25 cellular contexts compared by ENCODE assay signal in the genomic region with DNA sequence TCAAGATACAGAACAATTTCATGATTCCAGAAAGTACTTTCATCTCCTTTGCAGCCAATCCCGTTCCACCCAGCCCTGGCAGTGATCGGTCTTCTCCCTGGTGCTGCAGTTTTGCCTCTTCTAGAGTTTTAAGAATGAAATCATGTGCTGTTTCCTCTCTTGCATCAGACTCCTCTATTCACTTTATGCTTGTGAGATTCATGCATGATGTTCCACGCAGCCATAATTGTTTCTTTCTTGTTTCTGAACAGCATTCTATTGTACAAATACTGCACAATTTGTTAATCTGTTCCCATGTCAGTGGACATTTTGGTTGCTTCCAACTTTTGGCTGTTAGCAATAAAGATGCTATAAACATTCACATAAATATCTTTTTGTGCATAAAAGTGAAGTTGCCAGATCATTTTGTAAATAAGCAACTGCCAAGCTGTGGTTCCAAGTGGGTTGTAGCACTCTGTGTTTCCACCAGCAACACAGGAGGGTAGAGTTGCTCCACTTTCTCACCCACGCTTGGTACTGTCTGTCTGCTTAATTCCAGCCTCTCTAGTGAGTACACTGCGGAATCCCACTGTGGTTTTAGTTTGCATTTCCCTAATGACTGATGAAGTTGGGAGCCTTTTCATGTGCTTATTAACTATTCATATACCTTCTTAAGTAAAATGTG.
DNase-seq lines count a peak whose midpoint lies in the region; ATAC-seq and TF ChIP-seq lines count a peak whose summit lies in the region.
"Had no signal": no experiment of that assay in that cellular context is flagged by ENCODE, and none has a peak within 500 bp of the region (broad histone marks: within the 10 kb centered on the region; RNA-seq: fewer than 3 reads in every experiment).

No MANE protein-coding gene starts in this region.

- H3K36me3 ChIP-seq in tibial nerve, result no peaks in the 10 kb centered on the region
- H3K36me3 ChIP-seq: colonic mucosa, MG63, neutrophil, uterus had no signal

- TF ChIP-seq EP300 in tibial nerve (IDR thresholded peaks at IDR 0.05), result peak in 1 of 2 donors; percentile 81

- no peak for ATAC-seq in GM21529 (IDR thresholded peaks at IDR 0.05; ENCODE audit: unreplicated experiment)
- ATAC-seq: activated naive CD8-positive, alpha-beta T cell treated with anti-CD3 and anti-CD28 coated beads, Interleukin-2, amount 50 U/mL, for 24 hours; GM23338; SK-N-SH treated with all-trans-retinoic acid at 6 μM for 48 hours had no signal

- H3K4me1 Mint-ChIP-seq in HFFc6 (ENCODE audit: low read depth), result peaks cover 88% of the 10 kb centered on the region

- DNase-seq in HFFc6, result peak; percentile 18
- peak; percentile 31 for DNase-seq in dedifferentiated amniotic fluid mesenchymal stem cell (ENCODE audit: extremely low spot score)
- DNase-seq in inferior parietal cortex (ENCODE audit: extremely low spot score), result peak; percentile 18
- DNase-seq in tibial nerve (ENCODE audit: low spot score in 2 of 2), result peak in 1 of 2 donors; percentile 7
- no peak for DNase-seq in HUDEP-2 (lab: John Stamatoyannopoulos, UW; ENCODE audit: unreplicated experiment in 76 of 76)
- DNase-seq in activated naive CD4-positive, alpha-beta T cell treated with anti-CD3 and anti-CD28 coated beads, Interleukin-2, amount 50 U/mL, for 16 hours, result no peak
- DNase-seq: activated CD4-positive, alpha-beta T cell treated with anti-CD3 and anti-CD28 coated beads, Interleukin-2, amount 10 ng/mL, durations not matched to agents 7 days and 5 days; activated naive CD8-positive, alpha-beta T cell treated with anti-CD3 and anti-CD28 coated beads, Interleukin-2, amount 50 U/mL, for 24 hours; CD4-positive, CD25-positive, alpha-beta regulatory T cell; colonic mucosa; KBM-7; MG63; NCI-H1417 treated with DMSO at 0.1 percent for 48 hours; NCI-H2081 treated with DMSO at 0.1 percent for 48 hours; NCI-H774 had no signal

- no peak for TF ChIP-seq POLR2A in tibial nerve (IDR thresholded peaks at IDR 0.05)

- H3K4me3 ChIP-seq in tibial nerve, result no peak overlapping the region
- H3K4me3 ChIP-seq: colonic mucosa, GM23338, MG63, uterus had no signal

- no peaks in the 10 kb centered on the region for H3K36me3 Mint-ChIP-seq in HFFc6 (ENCODE audit: low read depth)
- H3K36me3 Mint-ChIP-seq: CD4-positive, CD25-positive, alpha-beta regulatory T cell; memory B cell had no signal

- no peaks in the 10 kb centered on the region for H3K27me3 ChIP-seq in tibial nerve
- H3K27me3 ChIP-seq: colonic mucosa, MG63, uterus had no signal

- no peaks in the 10 kb centered on the region for H3K9me3 ChIP-seq in tibial nerve
- H3K9me3 ChIP-seq: colonic mucosa, MG63, neutrophil, uterus had no signal

- TF ChIP-seq CTCF in HFFc6 (IDR thresholded peaks at IDR 0.05), result no peak
- no peak for TF ChIP-seq CTCF in tibial nerve (IDR thresholded peaks at IDR 0.05)

- peaks cover 4% of the 10 kb centered on the region for H3K27me3 Mint-ChIP-seq in HFFc6 (ENCODE audit: insufficient read depth)

- H3K27ac ChIP-seq in tibial nerve, result peak overlapping the region in 3 of 4 donors; percentile 1 to 70 (median 62)
- H3K27ac ChIP-seq: colonic mucosa, neutrophil, RWPE1, uterus, VCaP had no signal

- peaks cover 0 to 13% (median 2%) of the 10 kb centered on the region in 4 donors for H3K4me1 ChIP-seq in tibial nerve
- H3K4me1 ChIP-seq: colonic mucosa had no signal

- H3K27ac Mint-ChIP-seq in HFFc6, result peak overlapping the region; percentile 56
- H3K27ac Mint-ChIP-seq: activated CD4-positive, alpha-beta T cell treated with anti-CD3 and anti-CD28 coated beads, Interleukin-2, amount 10 ng/mL, durations not matched to agents 7 days and 5 days; activated naive CD8-positive, alpha-beta T cell treated with anti-CD3 and anti-CD28 coated beads, Interleukin-2, amount 50 U/mL, for 24 hours; activated T-helper 2 cell treated with anti-CD3 and anti-CD28 coated beads, Interferon-gamma antibody, Interleukin-2, Interleukin-4, amounts not matched to agents 10 μg/mL and 5 μg/mL and 100 μg/mL, durations not matched to agents 14 hours and 24 hours and 36 hours; CD4-positive, CD25-positive, alpha-beta regulatory T cell; GM23338; memory B cell; T-helper 2 cell treated with Interferon-gamma antibody and Interleukin-4, amounts not matched to agents 5 μg/mL and 100 μg/mL, for 36 hours had no signal

- peak overlapping the region; percentile 6; the same call in 1 of the 2 replicates for H3K4me3 Mint-ChIP-seq in HFFc6
- H3K4me3 Mint-ChIP-seq: activated CD4-positive, alpha-beta T cell treated with anti-CD3 and anti-CD28 coated beads, Interleukin-2, amount 10 ng/mL, durations not matched to agents 7 days and 5 days; activated naive CD8-positive, alpha-beta T cell treated with anti-CD3 and anti-CD28 coated beads, Interleukin-2, amount 50 U/mL, for 24 hours; CD4-positive, CD25-positive, alpha-beta regulatory T cell; GM23338; memory B cell; T-helper 2 cell treated with Interferon-gamma antibody and Interleukin-4, amounts not matched to agents 5 μg/mL and 100 μg/mL, for 36 hours had no signal

- 51 to 55% methylated on average over 5 of the region's 5 CpGs for WGBS in tibial nerve, 2 donors

- no peaks in the 10 kb centered on the region for H3K9me3 Mint-ChIP-seq in HFFc6
- H3K9me3 Mint-ChIP-seq: activated CD4-positive, alpha-beta T cell treated with anti-CD3 and anti-CD28 coated beads, Interleukin-2, amount 10 ng/mL, durations not matched to agents 7 days and 5 days; activated naive CD8-positive, alpha-beta T cell treated with anti-CD3 and anti-CD28 coated beads, Interleukin-2, amount 50 U/mL, for 24 hours; activated T-helper 2 cell treated with anti-CD3 and anti-CD28 coated beads, Interferon-gamma antibody, Interleukin-2, Interleukin-4, amounts not matched to agents 10 μg/mL and 5 μg/mL and 100 μg/mL, durations not matched to agents 14 hours and 24 hours and 36 hours; CD4-positive, CD25-positive, alpha-beta regulatory T cell; GM23338; memory B cell; T-helper 2 cell treated with Interferon-gamma antibody and Interleukin-4, amounts not matched to agents 5 μg/mL and 100 μg/mL, for 36 hours had no signal

Comparison
In these comparisons a context has a peak if more than half of its experiments do, and no peak if none do; other contexts are left out.
1. DNase-seq: peak in HFFc6 (single experiment), dedifferentiated amniotic fluid mesenchymal stem cell (single experiment) and inferior parietal cortex (single experiment); none in HUDEP-2 (0 of 76) and activated naive CD4-positive, alpha-beta T cell treated with anti-CD3 and anti-CD28 coated beads, Interleukin-2, amount 50 U/mL, for 16 hours (single experiment).